In the genomic region with DNA sequence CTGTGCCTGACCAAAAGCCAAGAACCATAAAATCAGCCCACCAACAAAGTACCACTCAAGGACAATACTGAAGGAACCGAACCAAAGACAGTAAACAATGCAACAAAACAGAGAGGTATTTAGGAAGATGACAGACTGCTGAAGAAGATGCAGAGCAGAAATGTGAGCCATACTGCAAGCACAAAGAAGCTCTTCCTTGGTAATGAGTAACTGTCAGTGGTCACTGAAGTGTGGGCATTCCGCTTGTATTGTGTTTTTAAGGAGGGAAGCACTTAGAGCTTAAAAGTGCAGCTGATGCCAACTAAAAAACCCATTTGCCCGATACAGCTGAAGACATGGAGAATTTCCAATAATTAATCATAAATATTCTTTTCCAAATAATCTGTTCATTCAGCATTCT, we compare ENCODE assay signal across 21 cellular contexts. TPM values are rescaled to one million over a fixed set of nuclear protein-coding genes. Genes with fewer than 3 reads are reported as not detected.
DNase-seq lines count a peak whose midpoint lies in the region; ATAC-seq and TF ChIP-seq lines count a peak whose summit lies in the region.
"Had no signal": no experiment of that assay in that cellular context is flagged by ENCODE, and none has a peak within 500 bp of the region (broad histone marks: within the 10 kb centered on the region; RNA-seq: fewer than 3 reads in every experiment).

No MANE protein-coding gene starts in this region.

- H4K20me1 ChIP-seq in IMR-90 (ENCODE audit: insufficient read depth, low read length) = no peaks in the 10 kb centered on the region

- H3K27me3 Mint-ChIP-seq in nephron (ENCODE audit: low read depth) = no peaks in the 10 kb centered on the region

- H2BK5ac ChIP-seq in IMR-90 (ENCODE audit: low read depth, low read length, poor library complexity, severe bottlenecking) = no peak overlapping the region

- CTCF ChIA-PET in IMR-90 (lab: Yijun Ruan, JAX) = no interaction called here

- H3K9me3 ChIP-seq in IMR-90 (ENCODE audit: control insufficient read depth, insufficient read depth, low read length) (no peaks in the 10 kb centered on the region), stomach (no peaks in the 10 kb centered on the region), WERI-Rb-1 (ENCODE audit: severe bottlenecking) (no peaks in the 10 kb centered on the region)

- H2AK5ac ChIP-seq in IMR-90 (ENCODE audit: low read depth, low read length) = no peak overlapping the region

- no TSS peak for BruUV-seq in IMR-90 (replicated peaks; lab: Mats Ljungman, UMichigan)

- dilution Hi-C loops in IMR-90 (cut with HindIII; ENCODE audit: low sequenced_read_pairs, unreplicated experiment) = no loop called here

- no peaks in the 10 kb centered on the region for H3K9me3 Mint-ChIP-seq in nephron

- no peak for TF ChIP-seq EP300 in stomach (IDR thresholded peaks at IDR 0.05)

- H3K79me1 ChIP-seq in IMR-90 (ENCODE audit: low read depth in 1 of 2, low read length in 2 of 2) = no peaks in the 10 kb centered on the region

- H3K9ac ChIP-seq in IMR-90 (ENCODE audit: low read depth, low read length) = no peak overlapping the region

- no peaks in the 10 kb centered on the region for H3K27me3 ChIP-seq in IMR-90 (ENCODE audit: control insufficient read depth, insufficient read depth, low read length)
- H3K27me3 ChIP-seq in stomach = no peaks in the 10 kb centered on the region
- no peaks in the 10 kb centered on the region for H3K27me3 ChIP-seq in WERI-Rb-1 (ENCODE audit: insufficient read depth, low read depth, severe bottlenecking)

- no peak overlapping the region for H3K23ac ChIP-seq in IMR-90 (ENCODE audit: low read depth, low read length)

- no peak for ATAC-seq in IMR-90 (ENCODE audit: low read depth)
- ATAC-seq: GM12878, HCT116, PC-3 had no signal

- TF ChIP-seq POLR2A in IMR-90 (IDR thresholded peaks at IDR 0.05; ENCODE audit: low read depth, low read length) = no peak
- no peak for TF ChIP-seq POLR2A in stomach (IDR thresholded peaks at IDR 0.05)

- H3K4me1 ChIP-seq in IMR-90 (ENCODE audit: control insufficient read depth, insufficient read depth, low read length) (no peaks in the 10 kb centered on the region; the same call in 1 of the 2 replicates), stomach (no peaks in the 10 kb centered on the region)

- no peak overlapping the region for H4K5ac ChIP-seq in IMR-90 (ENCODE audit: low read depth, low read length)

- peak overlapping the region; percentile 82 to 95 (median 87) for H3K27ac Mint-ChIP-seq in nephron

- DNase-seq in ACHN (peak; percentile 49), IMR-90 (no peak), epithelial cell of proximal tubule (ENCODE audit: low read depth) (peak; percentile 33), stomach (no peak), WERI-Rb-1 (no peak), hypothalamus (lab: John Stamatoyannopoulos, UW) (no peak)
- DNase-seq in activated CD4-positive, CD25-positive, alpha-beta regulatory T cell (lab: John Stamatoyannopoulos, UW) = no peak
- DNase-seq: DMS 273 treated with DMSO at 0.1 percent for 48 hours, EL, GOT3, NCI-H1092 treated with DMSO at 0.1 percent for 48 hours, NCI-H2081, NCI-H524, NCI-H82, PC-3, SIG-M5 had no signal

- no peaks in the 10 kb centered on the region for H3K36me3 Mint-ChIP-seq in nephron (ENCODE audit: low read depth)

- no peak overlapping the region for H4K8ac ChIP-seq in IMR-90 (ENCODE audit: low read depth in 2 of 2, low read length in 2 of 2)

- H2AFZ ChIP-seq in IMR-90 (replicated peaks; ENCODE audit: low read length, poor library complexity) = no peak overlapping the region

- no peak overlapping the region for H3K18ac ChIP-seq in IMR-90 (ENCODE audit: low read depth, low read length)

- in situ Hi-C loops in ACHN (cut with HindIII; ENCODE audit: low pct_ligation_motif_present, low pct_unique_long_range_greater_than_20kb, low sequenced_read_pairs) = no loop called here
- in situ Hi-C loops in IMR-90 (cut with MboI; ENCODE audit: low sequenced_read_pairs) = no loop called here

- intact Hi-C loops in IMR-90 (cut with micrococcal nuclease) = no loop called here
- intact Hi-C loops in stomach (cut with DNase I; ENCODE audit: low total_unique reads) = no loop called here

- H2BK20ac ChIP-seq in IMR-90 (ENCODE audit: low read depth, low read length) = 0 out of 2 replicates have a peak overlapping the region, but pooled peaks have one; percentile 4

- no peak for TF ChIP-seq CTCF in IMR-90 (conservative IDR thresholded peaks at IDR 0.05; ENCODE audit: low read depth, low read length)
- TF ChIP-seq CTCF in epithelial cell of proximal tubule (conservative IDR thresholded peaks at IDR 0.05; ENCODE audit: low read depth, low read length) = no peak
- no peak for TF ChIP-seq CTCF in nephron (IDR thresholded peaks at IDR 0.05; ENCODE audit: unreplicated experiment in 3 of 3)
- TF ChIP-seq CTCF in stomach (IDR thresholded peaks at IDR 0.05) = no peak
- TF ChIP-seq CTCF in WERI-Rb-1 (IDR thresholded peaks at IDR 0.05; ENCODE audit: low read depth, low read length) = no peak

- no peak overlapping the region for H3K27ac ChIP-seq in IMR-90 (ENCODE audit: insufficient read depth, low read length)
- no peak overlapping the region for H3K27ac ChIP-seq in stomach
- H3K27ac ChIP-seq in WERI-Rb-1 = no peak overlapping the region
- H3K27ac ChIP-seq: 22Rv1, RWPE1 had no signal

- H3K4ac ChIP-seq in IMR-90 (ENCODE audit: low read depth, low read length) = no peak overlapping the region

- WGBS in IMR-90 (ENCODE audit: extremely low coverage in 2 of 2, insufficient read length in 1 of 2), 2 experiments = no CpG with 5 or more reads among the region's 3 CpGs
- WGBS in stomach, 5 donors = 62 to 72% (median 67%) methylated on average over 3 of the region's 3 CpGs

- H3K4me3 Mint-ChIP-seq in nephron = no peak overlapping the region

- POLR2A ChIA-PET in IMR-90 (lab: Charles Lee; ENCODE audit: unreplicated experiment) = no interaction called here

- TF ChIP-seq RAD21 in IMR-90 (IDR thresholded peaks at IDR 0.05; ENCODE audit: low read length) = no peak

- H3K9me1 ChIP-seq in IMR-90 (ENCODE audit: insufficient read depth, low read length) = no peaks in the 10 kb centered on the region

- H3K36me3 ChIP-seq in IMR-90 (ENCODE audit: control insufficient read depth, insufficient read depth, low read length) = no peaks in the 10 kb centered on the region
- no peaks in the 10 kb centered on the region for H3K36me3 ChIP-seq in stomach
- H3K36me3 ChIP-seq in WERI-Rb-1 = no peaks in the 10 kb centered on the region

- H3K4me1 Mint-ChIP-seq in nephron = no peaks in the 10 kb centered on the region

- H3K56ac ChIP-seq in IMR-90 (ENCODE audit: extremely low read depth, insufficient read depth, low read length) = no peak overlapping the region

- no peak overlapping the region for H4K91ac ChIP-seq in IMR-90 (ENCODE audit: insufficient read depth, low read depth, low read length)

- H3K14ac ChIP-seq in IMR-90 (replicated peaks; ENCODE audit: low read depth, low read length) = no peak overlapping the region; the same call in 1 of the 2 replicates

- H2BK15ac ChIP-seq in IMR-90 (ENCODE audit: low read depth, low read length) = no peak overlapping the region

- no peak overlapping the region for H2AK9ac ChIP-seq in IMR-90 (replicated peaks; ENCODE audit: low read depth, low read length, poor library complexity)

- no peak overlapping the region for H3K4me2 ChIP-seq in IMR-90 (ENCODE audit: low read depth, low read length)

- H3K4me3 ChIP-seq in IMR-90 (ENCODE audit: insufficient read depth, low read depth, low read length) (no peak overlapping the region), epithelial cell of proximal tubule (ENCODE audit: low read depth, low read length) (no peak overlapping the region), stomach (no peak overlapping the region), WERI-Rb-1 (ENCODE audit: low read depth, low read length) (no peak overlapping the region)
- H3K4me3 ChIP-seq: GM12878 had no signal

- H2BK120ac ChIP-seq in IMR-90 (ENCODE audit: low read depth, low read length) = no peak overlapping the region

TF ChIP-seq in IMR-90, 13 proteins besides CTCF, POLR2A, EP300 and RAD21 (continues in another document):
- no peak for TF ChIP-seq FOS (IDR thresholded peaks at IDR 0.05; ENCODE audit: low read depth, low read length)
- TF ChIP-seq, protein P1, sequence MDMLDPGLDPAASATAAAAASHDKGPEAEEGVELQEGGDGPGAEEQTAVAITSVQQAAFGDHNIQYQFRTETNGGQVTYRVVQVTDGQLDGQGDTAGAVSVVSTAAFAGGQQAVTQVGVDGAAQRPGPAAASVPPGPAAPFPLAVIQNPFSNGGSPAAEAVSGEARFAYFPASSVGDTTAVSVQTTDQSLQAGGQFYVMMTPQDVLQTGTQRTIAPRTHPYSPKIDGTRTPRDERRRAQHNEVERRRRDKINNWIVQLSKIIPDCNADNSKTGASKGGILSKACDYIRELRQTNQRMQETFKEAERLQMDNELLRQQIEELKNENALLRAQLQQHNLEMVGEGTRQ (IDR thresholded peaks at IDR 0.05; ENCODE audit: low read depth, low read length) = no peak
- TF ChIP-seq BHLHE40 (IDR thresholded peaks at IDR 0.05; ENCODE audit: low read depth, low read length) = no peak
- TF ChIP-seq CHD1 (IDR thresholded peaks at IDR 0.05; ENCODE audit: low read depth, low read length) = no peak
- no peak for TF ChIP-seq MAFK (IDR thresholded peaks at IDR 0.05; ENCODE audit: low read depth, low read length)
- no peak for TF ChIP-seq NFE2L2 (IDR thresholded peaks at IDR 0.05; ENCODE audit: low read depth, low read length)
- TF ChIP-seq MXI1 (IDR thresholded peaks at IDR 0.05; ENCODE audit: borderline replicate concordance, low read depth, low read length) = no peak
- no peak for TF ChIP-seq MAZ (IDR thresholded peaks at IDR 0.05; ENCODE audit: borderline replicate concordance, low read depth, low read length)
- no peak for TF ChIP-seq CEBPB (IDR thresholded peaks at IDR 0.05; ENCODE audit: low read depth, low read length)
- no peak for TF ChIP-seq SMC3 (IDR thresholded peaks at IDR 0.05; ENCODE audit: low read depth, low read length)
- no peak for TF ChIP-seq RCOR1 (IDR thresholded peaks at IDR 0.05; ENCODE audit: insufficient replicate concordance, low read length)
- no peak for TF ChIP-seq RFX5 (IDR thresholded peaks at IDR 0.05; ENCODE audit: low read depth, low read length)

RNA-seq across cellular contexts. Expression of a gene that starts 34.6 kb away (rescaled TPM):
- total RNA-seq in IMR-90 (2012; rRNA removed) (100 and 145 TPM in 2 replicates), epithelial cell of proximal tubule (7.1 and 8.2 TPM in 2 replicates), stomach (10 to 100 TPM in 1 of 5 donors, 1 to 10 TPM in 4; 3.5 to 23.9 (median 6.2) TPM)
- polyA plus RNA-seq in IMR-90 (2012; rRNA removed) (13.7 and 16.8 TPM in 2 replicates), stomach (under 1 TPM; 0.78 to 0.93 (median 0.92) TPM)
- 3.9 and 5.8 TPM in 2 replicates for polyA plus RNA-seq in IMR-90 (2012; cell fraction: cytosol; rRNA removed)
- 2.7 and 11.3 TPM in 2 replicates for polyA plus RNA-seq in IMR-90 (2012; cell fraction: nucleus; rRNA removed; ENCODE audit: low replicate concordance)
- polyA plus RNA-seq: GM12878 had no signal

Comparison
In these comparisons a context has a peak if more than half of its experiments do, and no peak if none do; other contexts are left out.
1. DNase-seq: peak in ACHN (single experiment) and epithelial cell of proximal tubule (single experiment); none in IMR-90 (single experiment), stomach (single experiment), activated CD4-positive, CD25-positive, alpha-beta regulatory T cell (0 of 4), WERI-Rb-1 (single experiment) and hypothalamus (0 of 51).